ENCODE assay signal across 8 cellular contexts in the genomic region with DNA sequence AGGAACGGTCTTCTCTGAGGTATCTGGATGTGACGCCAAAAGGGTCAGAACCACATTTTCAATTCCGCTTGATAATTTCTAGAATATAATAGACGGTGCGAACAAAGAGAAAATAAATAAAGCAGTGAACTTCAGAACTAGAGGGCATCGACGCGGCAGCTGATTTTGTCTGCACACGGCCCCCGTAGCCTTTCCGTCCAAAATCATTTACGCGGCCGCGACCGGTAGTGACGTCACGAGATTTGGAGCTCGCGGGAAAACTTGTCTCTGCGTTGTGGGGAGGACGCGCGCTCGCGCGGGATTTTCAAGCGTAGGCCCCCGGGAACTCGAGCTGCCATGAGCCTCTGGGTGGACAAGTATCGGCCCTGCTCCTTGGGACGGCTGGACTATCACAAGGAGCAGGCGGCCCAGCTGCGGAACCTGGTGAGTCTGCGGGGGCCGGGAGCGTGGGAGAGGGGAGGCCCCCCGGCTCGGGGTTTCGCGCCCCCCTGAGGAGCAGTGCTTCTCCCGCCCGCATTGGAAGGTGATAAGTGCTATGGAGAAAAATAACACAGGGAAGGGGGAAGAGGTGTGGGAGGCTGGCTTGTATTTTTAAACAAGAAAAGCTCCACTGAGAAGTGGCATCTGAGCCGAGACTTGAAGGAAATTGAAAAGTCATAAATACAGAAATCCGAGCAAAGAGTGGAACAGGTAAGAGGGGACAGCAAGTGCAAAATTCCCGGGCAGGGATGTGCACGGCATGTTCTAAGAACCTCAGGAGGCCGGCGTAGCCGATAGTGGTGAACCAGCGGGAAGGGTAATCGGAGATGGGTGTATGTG. TPM values are rescaled to one million over a fixed set of nuclear protein-coding genes. Genes with fewer than 3 reads are reported as not detected.
DNase-seq lines count a peak whose midpoint lies in the region; FAIRE-seq and TF ChIP-seq lines count a peak whose summit lies in the region.

Gene RFC3, plus strand, starts transcription at position 307 of the 819 bp plus-strand sequence. Its CDS starts 30 bp downstream, at position 337.

- H3K27ac Mint-ChIP-seq in nephron: peak within 1 kb of the TSS; percentile 98 to 100 (median 99)
- H3K27ac Mint-ChIP-seq in stimulated activated naive CD8-positive, alpha-beta T cell treated with anti-CD3 and anti-CD28 coated beads, Interleukin-15, Interleukin-2, amounts not matched to agents 100 ng/mL and 50 ng/mL, for 24 hours: peak within 1 kb of the TSS; percentile 95

- TF ChIP-seq POLR2A in H54 (IDR thresholded peaks at IDR 0.05; ENCODE audit: low read depth, low read length): peak; percentile 14; the same call in 1 of the 2 replicates

- peak; percentile 20 for FAIRE-seq in H54 (lab: Jason Lieb, UNC)

- H3K27me3 Mint-ChIP-seq in nephron (ENCODE audit: low read depth): peaks cover 4% of the 10 kb centered on the region
- H3K27me3 Mint-ChIP-seq in stimulated activated naive CD8-positive, alpha-beta T cell treated with anti-CD3 and anti-CD28 coated beads, Interleukin-15, Interleukin-2, amounts not matched to agents 100 ng/mL and 50 ng/mL, for 24 hours: peaks cover 3% of the 10 kb centered on the region

- DNase-seq in EL: peak; percentile 96
- peak; percentile 63 for DNase-seq in H54 (ENCODE audit: insufficient read length, low spot score)
- DNase-seq in M059J (ENCODE audit: low read depth): peak; percentile 92
- peak; percentile 96 to 97 for DNase-seq in SHP77 (lab: John Stamatoyannopoulos, UW)
- peak; percentile 83 for DNase-seq in activated effector memory CD4-positive, alpha-beta T cell treated with Interleukin-2 at 50 U/mL for 16 hours
- DNase-seq in fibroblast of pulmonary artery (ENCODE audit: low read depth): peak; percentile 97

- H3K4me3 Mint-ChIP-seq in nephron: peak within 1 kb of the TSS; percentile 92 to 94 (median 93)
- H3K4me3 Mint-ChIP-seq in stimulated activated naive CD8-positive, alpha-beta T cell treated with anti-CD3 and anti-CD28 coated beads, Interleukin-15, Interleukin-2, amounts not matched to agents 100 ng/mL and 50 ng/mL, for 24 hours: peak within 1 kb of the TSS; percentile 99

- peak within 1 kb of the TSS; percentile 87 for H3K4me3 ChIP-seq in fibroblast of pulmonary artery (replicated peaks; ENCODE audit: low read depth, low read length)

- H3K4me1 Mint-ChIP-seq in nephron: peaks cover 23% of the 10 kb centered on the region
- peaks cover 43% of the 10 kb centered on the region for H3K4me1 Mint-ChIP-seq in stimulated activated naive CD8-positive, alpha-beta T cell treated with anti-CD3 and anti-CD28 coated beads, Interleukin-15, Interleukin-2, amounts not matched to agents 100 ng/mL and 50 ng/mL, for 24 hours (ENCODE audit: low read depth)

- peaks cover 14% of the 10 kb centered on the region for H3K36me3 Mint-ChIP-seq in nephron (ENCODE audit: low read depth)
- peaks cover 42% of the 10 kb centered on the region for H3K36me3 Mint-ChIP-seq in stimulated activated naive CD8-positive, alpha-beta T cell treated with anti-CD3 and anti-CD28 coated beads, Interleukin-15, Interleukin-2, amounts not matched to agents 100 ng/mL and 50 ng/mL, for 24 hours (ENCODE audit: low read depth)

- H3K9me3 Mint-ChIP-seq in nephron: no peaks in the 10 kb centered on the region
- H3K9me3 Mint-ChIP-seq in stimulated activated naive CD8-positive, alpha-beta T cell treated with anti-CD3 and anti-CD28 coated beads, Interleukin-15, Interleukin-2, amounts not matched to agents 100 ng/mL and 50 ng/mL, for 24 hours: no peaks in the 10 kb centered on the region

- TF ChIP-seq CTCF in fibroblast of pulmonary artery (IDR thresholded peaks at IDR 0.05; ENCODE audit: low read length, missing control alignments) (no peak), nephron (IDR thresholded peaks at IDR 0.05; ENCODE audit: unreplicated experiment in 3 of 3) (no peak)

RNA-seq across cellular contexts. Expression of gene RFC3, which starts in this region (rescaled TPM):
- total RNA-seq in M059J (2014; rRNA removed; shearing (Covaris generic)): 39.8 and 51.5 TPM in 2 replicates

Comparison
In these comparisons a context has a peak if more than half of its experiments do, and no peak if none do; other contexts are left out.
1. Peak in every context shown above with its lines: DNase-seq and H3K4me3 ChIP-seq.